8 cellular contexts compared by ENCODE assay signal in genomic region chr7:117119192-117119924, GRCh38.
A peak's percentile ranks its signal among the peaks of the same experiment; 100 is the strongest.
DNase-seq lines count a peak whose midpoint lies in the region; ATAC-seq and TF ChIP-seq lines count a peak whose summit lies in the region.

No MANE protein-coding gene starts in this region.

- no peaks in the 10 kb centered on the region for H3K36me3 ChIP-seq in HUES48 (ENCODE audit: control insufficient read depth, insufficient read depth, low read length)
- H3K36me3 ChIP-seq in Panc1 (ENCODE audit: control insufficient read depth, insufficient read depth, low read length) = no peaks in the 10 kb centered on the region
- no peaks in the 10 kb centered on the region for H3K36me3 ChIP-seq in thoracic aorta

- H3K27ac ChIP-seq in HUES48 (ENCODE audit: low read depth, low read length) = peak overlapping the region; percentile 73
- H3K27ac ChIP-seq in Panc1 (ENCODE audit: low read length) = no peak overlapping the region
- H3K27ac ChIP-seq in thoracic aorta = no peak overlapping the region

- H3K36me3 Mint-ChIP-seq in activated T-cell treated with anti-CD3 and anti-CD28 coated beads, Interleukin-2, amount 50 U/mL, for 72 hours (ENCODE audit: insufficient read depth in 2 of 2) = no peaks in the 10 kb centered on the region

- H3K4me1 Mint-ChIP-seq in activated T-cell treated with anti-CD3 and anti-CD28 coated beads, Interleukin-2, amount 50 U/mL, for 72 hours (ENCODE audit: low read depth) = peaks cover 2% of the 10 kb centered on the region

- DNase-seq in ELR (ENCODE audit: low read depth) (peak; percentile 83), Panc1 (ENCODE audit: low read depth, low spot score) (peak; percentile 69), foreskin fibroblast (peak; percentile 51 to 86), nucleus accumbens (lab: John Stamatoyannopoulos, UW) (peak in 49 of 56 donors; percentile 1 to 90 (median 41)), thoracic aorta (ENCODE audit: low spot score) (peak; percentile 49)
- peak; percentile 73 to 77 for DNase-seq in activated T-cell treated with anti-CD3 and anti-CD28 coated beads, Interleukin-2, amount 50 U/mL, for 72 hours

- peak; percentile 83; the same call in 1 of the 2 replicates for TF ChIP-seq CTCF in Panc1 (IDR thresholded peaks at IDR 0.05)
- peak; percentile 84 for TF ChIP-seq CTCF in foreskin fibroblast (IDR thresholded peaks at IDR 0.05; ENCODE audit: low read depth, low read length)
- TF ChIP-seq CTCF in thoracic aorta (IDR thresholded peaks at IDR 0.05) = peak; percentile 81

- peak overlapping the region; percentile 39; the same call in 1 of the 2 replicates for H3K4me3 ChIP-seq in HUES48 (ENCODE audit: low read depth, low read length)
- no peak overlapping the region for H3K4me3 ChIP-seq in Panc1 (ENCODE audit: low read depth in 2 of 2, low read length in 2 of 2)
- no peak overlapping the region for H3K4me3 ChIP-seq in foreskin fibroblast (ENCODE audit: low read depth in 1 of 2, low read length in 2 of 2)
- no peak overlapping the region for H3K4me3 ChIP-seq in thoracic aorta

- no peak overlapping the region for H3K9ac ChIP-seq in HUES48 (ENCODE audit: low read depth, low read length)

- no peak overlapping the region for H3K27ac Mint-ChIP-seq in activated T-cell treated with anti-CD3 and anti-CD28 coated beads, Interleukin-2, amount 50 U/mL, for 72 hours

- H3K9me3 ChIP-seq in HUES48 (ENCODE audit: control insufficient read depth, insufficient read depth, low read length) (no peaks in the 10 kb centered on the region), Panc1 (ENCODE audit: control insufficient read depth, insufficient read depth, low read depth, low read length) (no peaks in the 10 kb centered on the region), thoracic aorta (no peaks in the 10 kb centered on the region)

- no peak overlapping the region for H3K4me3 Mint-ChIP-seq in activated T-cell treated with anti-CD3 and anti-CD28 coated beads, Interleukin-2, amount 50 U/mL, for 72 hours

- H3K27me3 ChIP-seq in HUES48 (ENCODE audit: control insufficient read depth, insufficient read depth, low read length) (no peaks in the 10 kb centered on the region), Panc1 (ENCODE audit: control insufficient read depth, insufficient read depth, low read length) (no peaks in the 10 kb centered on the region), thoracic aorta (replicated peaks; ENCODE audit: insufficient read depth) (no peaks in the 10 kb centered on the region)

- H3K9me3 Mint-ChIP-seq in activated T-cell treated with anti-CD3 and anti-CD28 coated beads, Interleukin-2, amount 50 U/mL, for 72 hours = no peaks in the 10 kb centered on the region

- intact Hi-C loops in Panc1 (cut with micrococcal nuclease; ENCODE audit: unreplicated experiment) = loop anchor here (1.0 to 10.0 kb wide), 3 partner anchors 132 to 945 kb away; no protein-coding TSS in a partner anchor

- no peaks in the 10 kb centered on the region for H3K27me3 Mint-ChIP-seq in activated T-cell treated with anti-CD3 and anti-CD28 coated beads, Interleukin-2, amount 50 U/mL, for 72 hours (ENCODE audit: low read depth)

- BruUV-seq in Panc1 (replicated peaks; lab: Mats Ljungman, UMichigan) = no TSS peak

- POLR2A ChIA-PET in Panc1 (lab: Charles Lee) = no interaction called here

- H3K4me1 ChIP-seq in HUES48 (ENCODE audit: control insufficient read depth, insufficient read depth, low read length) (peaks cover 20% of the 10 kb centered on the region), Panc1 (ENCODE audit: control insufficient read depth, insufficient read depth, low read length) (peaks cover 17% of the 10 kb centered on the region), thoracic aorta (ENCODE audit: control insufficient read depth in 1 of 2, low read depth in 2 of 2) (peaks cover 12 to 26% of the 10 kb centered on the region in 2 donors)

- CTCF ChIA-PET in Panc1 (lab: Charles Lee) = interaction anchor here (1.0 to 1.2 kb wide), 5 partner anchors 131 to 191 kb away, joined by 3 to 4 read pairs (median 3); no protein-coding TSS in a partner anchor

- in situ Hi-C loops in Panc1 (cut with HindIII; ENCODE audit: low pct_unique_long_range_greater_than_20kb, low sequenced_read_pairs) = no loop called here

- peak; percentile 76 for ATAC-seq in Panc1
- ATAC-seq in activated T-cell treated with anti-CD3 and anti-CD28 coated beads, Interleukin-2, amount 50 U/mL, for 72 hours (replicated peaks in 1 of 2) = no peak
- no peak for ATAC-seq in thoracic aorta (ENCODE audit: insufficient number of reproducible peaks, low FRiP score, low read depth)
- ATAC-seq in GM18861 (IDR thresholded peaks at IDR 0.05; ENCODE audit: unreplicated experiment) = no peak
